12 cellular contexts compared by ENCODE assay signal in genomic region chr2:79982445-79982844, GRCh38.
DNase-seq lines count a peak whose midpoint lies in the region; ATAC-seq and TF ChIP-seq lines count a peak whose summit lies in the region.
"Had no signal": no experiment of that assay in that cellular context is flagged by ENCODE, and none has a peak within 500 bp of the region (broad histone marks: within the 10 kb centered on the region; RNA-seq: fewer than 3 reads in every experiment).

No MANE protein-coding gene starts in this region.

- peaks cover 2% of the 10 kb centered on the region for H3K9me3 Mint-ChIP-seq in glutamatergic neuron (ENCODE audit: unreplicated experiment)

- H3K9me2 ChIP-seq in OCI-LY1 (ENCODE audit: low read depth, low read length): no peaks in the 10 kb centered on the region

- intact Hi-C loops in A673 (cut with micrococcal nuclease; ENCODE audit: unreplicated experiment) (no loop called here), left lung (cut with DNase I) (no loop called here), sciatic nerve (cut with DNase I) (no loop called here)

- DNase-seq in A673 (ENCODE audit: low spot score) (peak; percentile 48), glutamatergic neuron (peak; percentile 59), left lung (no peak), sciatic nerve (ENCODE audit: low spot score) (no peak)
- no peak for DNase-seq in activated CD4-positive, alpha-beta T cell treated with anti-CD3 and anti-CD28 coated beads, Interleukin-2, amount 50 U/mL, for 1 hour
- DNase-seq: DMS79; MG63; retina; stimulated activated naive CD4-positive, alpha-beta T cell had no signal

- no peak overlapping the region for H2AFZ ChIP-seq in OCI-LY1 (ENCODE audit: low read length)

- H3K27me3 Mint-ChIP-seq in glutamatergic neuron (ENCODE audit: unreplicated experiment): no peaks in the 10 kb centered on the region

- H3K9ac ChIP-seq in OCI-LY1 (ENCODE audit: low read length): no peak overlapping the region

- H3K4me2 ChIP-seq in OCI-LY1 (ENCODE audit: low read length): no peak overlapping the region

- BruUV-seq in A673 (replicated peaks; lab: Mats Ljungman, UMichigan): no TSS peak

- POLR2A ChIA-PET in A673 (lab: Charles Lee; ENCODE audit: low non-redundant PET): no interaction called here

- no peaks in the 10 kb centered on the region for H4K20me1 ChIP-seq in OCI-LY1 (ENCODE audit: insufficient read depth, low read length)

- ATAC-seq in GM18517 (IDR thresholded peaks at IDR 0.05; ENCODE audit: unreplicated experiment) (no peak), left lung (no peak), sciatic nerve (no peak)

- no peaks in the 10 kb centered on the region for H3K4me1 Mint-ChIP-seq in glutamatergic neuron (ENCODE audit: low read depth, unreplicated experiment)

- H3K4me3 Mint-ChIP-seq in glutamatergic neuron (ENCODE audit: unreplicated experiment): no peak overlapping the region

- H3K9me3 ChIP-seq in A673 (ENCODE audit: low read depth, low read length, poor library complexity, severe bottlenecking) (no peaks in the 10 kb centered on the region), OCI-LY1 (ENCODE audit: low read length) (no peaks in the 10 kb centered on the region), left lung (no peaks in the 10 kb centered on the region)
- H3K9me3 ChIP-seq: MG63 had no signal

- H3K4me3 ChIP-seq in A673 (ENCODE audit: low read depth, low read length, poor library complexity, severe bottlenecking): no peak overlapping the region
- no peak overlapping the region for H3K4me3 ChIP-seq in OCI-LY1 (ENCODE audit: low read depth, low read length, poor library complexity, severe bottlenecking)
- H3K4me3 ChIP-seq in left lung: no peak overlapping the region
- H3K4me3 ChIP-seq: MG63 had no signal

- TF ChIP-seq CTCF in A673 (conservative IDR thresholded peaks at IDR 0.05; ENCODE audit: low read depth, low read length) (peak; percentile 63), GM12874 (IDR thresholded peaks at IDR 0.05; ENCODE audit: insufficient read depth, low read depth, low read length) (peak; percentile 47), OCI-LY1 (IDR thresholded peaks at IDR 0.05; ENCODE audit: low read length) (peak; percentile 66), glutamatergic neuron (IDR thresholded peaks at IDR 0.05; ENCODE audit: partially characterized antibody, unreplicated experiment) (peak; percentile 69), left lung (IDR thresholded peaks at IDR 0.05) (no peak)

- H3K4me1 ChIP-seq in A673 (ENCODE audit: insufficient read depth, low read length, poor library complexity, severe bottlenecking) (no peaks in the 10 kb centered on the region), OCI-LY1 (ENCODE audit: insufficient read depth, low read length, severe bottlenecking) (no peaks in the 10 kb centered on the region), left lung (no peaks in the 10 kb centered on the region)

- CTCF ChIA-PET in A673 (lab: Charles Lee): no interaction called here

- no peak overlapping the region for H3K27ac ChIP-seq in A673 (ENCODE audit: low read depth, low read length, poor library complexity, severe bottlenecking)
- no peak overlapping the region for H3K27ac ChIP-seq in OCI-LY1 (ENCODE audit: low read depth, low read length, poor library complexity, severe bottlenecking)
- no peak overlapping the region for H3K27ac ChIP-seq in left lung

- no peaks in the 10 kb centered on the region for H3K27me3 ChIP-seq in A673 (replicated peaks; ENCODE audit: insufficient read depth, low read depth, low read length, poor library complexity)
- no peaks in the 10 kb centered on the region for H3K27me3 ChIP-seq in OCI-LY1 (ENCODE audit: insufficient read depth, low read length)
- H3K27me3 ChIP-seq in left lung: no peaks in the 10 kb centered on the region
- H3K27me3 ChIP-seq: MG63 had no signal

- H3K36me3 ChIP-seq in A673 (ENCODE audit: insufficient read depth, low read length, poor library complexity, severe bottlenecking): no peaks in the 10 kb centered on the region
- no peaks in the 10 kb centered on the region for H3K36me3 ChIP-seq in OCI-LY1 (ENCODE audit: insufficient read depth, low read length)
- H3K36me3 ChIP-seq in left lung: no peaks in the 10 kb centered on the region
- H3K36me3 ChIP-seq: MG63 had no signal

- H3K27ac Mint-ChIP-seq in glutamatergic neuron (ENCODE audit: unreplicated experiment): no peak overlapping the region

- H3K36me3 Mint-ChIP-seq in glutamatergic neuron (ENCODE audit: unreplicated experiment): no peaks in the 10 kb centered on the region

- H3F3A ChIP-seq in OCI-LY1 (ENCODE audit: insufficient read depth, low read length): no peaks in the 10 kb centered on the region

- H3K79me2 ChIP-seq in OCI-LY1 (ENCODE audit: insufficient read depth, low read length): no peaks in the 10 kb centered on the region

Comparison
In these comparisons a context has a peak if more than half of its experiments do, and no peak if none do; other contexts are left out.
1. DNase-seq: peak in A673 (single experiment) and glutamatergic neuron (single experiment); none in left lung (0 of 2), sciatic nerve (single experiment) and activated CD4-positive, alpha-beta T cell treated with anti-CD3 and anti-CD28 coated beads, Interleukin-2, amount 50 U/mL, for 1 hour (single experiment).
2. CTCF ChIP-seq: peak in A673 (single experiment), GM12874 (single experiment), OCI-LY1 (single experiment) and glutamatergic neuron (single experiment); none in left lung (0 of 2).